ENCODE assay signal across 25 cellular contexts in the genomic region with DNA sequence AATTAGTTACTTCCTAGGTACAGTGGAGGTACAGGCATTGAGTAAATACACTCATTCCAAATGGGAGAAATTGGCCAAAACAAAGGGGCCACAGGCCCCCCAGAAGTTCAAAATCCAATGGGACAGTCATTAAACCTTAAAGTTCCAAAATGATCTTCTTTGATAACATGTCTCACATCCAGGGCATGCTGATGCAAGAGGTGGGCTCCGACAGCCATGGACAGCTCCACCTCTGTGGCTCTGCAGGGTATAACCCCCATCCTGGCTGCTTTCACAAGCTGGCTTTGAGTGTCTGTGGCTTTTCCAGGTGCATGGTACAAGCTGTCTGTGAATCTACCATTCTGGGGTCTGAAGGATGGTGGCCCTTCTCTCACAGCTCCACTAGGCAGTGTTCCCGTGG.
"Had no signal": no experiment of that assay in that cellular context is flagged by ENCODE, and none has a peak within 500 bp of the region (broad histone marks: within the 10 kb centered on the region; RNA-seq: fewer than 3 reads in every experiment).

No MANE protein-coding gene starts in this region.

- DNase-seq: colonic mucosa; cortex of kidney; dermis blood vessel endothelial cell; dorsolateral prefrontal cortex; effector CD4-positive, alpha-beta T cell; effector CD8-positive, alpha-beta T cell; effector memory CD4-positive, alpha-beta T cell; effector memory CD8-positive, alpha-beta T cell; endodermal cell; erythroblast; esophagus squamous epithelium; foreskin fibroblast; foreskin keratinocyte; foreskin melanocyte; gastrocnemius medialis; glutamatergic neuron; head of caudate nucleus; heart left ventricle; heart right ventricle had no signal

- H3K27ac ChIP-seq: colonic mucosa, coronary artery, dorsolateral prefrontal cortex, epithelial cell of prostate, esophagus muscularis mucosa, esophagus squamous epithelium, foreskin keratinocyte, gastrocnemius medialis, gastroesophageal sphincter, heart left ventricle, heart right ventricle had no signal

- H3K27me3 ChIP-seq: colonic mucosa, esophagus muscularis mucosa, esophagus squamous epithelium, foreskin keratinocyte, gastrocnemius medialis, gastroesophageal sphincter, heart right ventricle had no signal

- H3K27me3 Mint-ChIP-seq: dendritic cell treated with granulocyte-macrophage colony-stimulating factor and Interleukin-4, amounts not matched to agents 40 ng/mL and 50 ng/mL, for 4 days; effector memory CD8-positive, alpha-beta T cell had no signal

- ATAC-seq: effector memory CD8-positive, alpha-beta T cell; esophagus mucosa; foreskin keratinocyte; gastrocnemius medialis; gastroesophageal sphincter; heart left ventricle; heart right ventricle had no signal

- H3K4me1 ChIP-seq: colonic mucosa, esophagus muscularis mucosa, esophagus squamous epithelium, foreskin keratinocyte, gastrocnemius medialis, gastroesophageal sphincter, heart left ventricle, heart right ventricle had no signal

- H3K36me3 ChIP-seq: colonic mucosa, esophagus muscularis mucosa, esophagus squamous epithelium, gastrocnemius medialis, gastroesophageal sphincter, heart left ventricle, heart right ventricle had no signal

- H3K4me1 Mint-ChIP-seq: endodermal cell had no signal

- H3K4me3 ChIP-seq: colonic mucosa, coronary artery, dorsolateral prefrontal cortex, esophagus muscularis mucosa, esophagus squamous epithelium, gastrocnemius medialis, gastroesophageal sphincter, heart left ventricle, heart right ventricle had no signal

- H3K4me3 Mint-ChIP-seq: dendritic cell treated with granulocyte-macrophage colony-stimulating factor and Interleukin-4, amounts not matched to agents 40 ng/mL and 50 ng/mL, for 4 days; effector memory CD8-positive, alpha-beta T cell; endodermal cell had no signal

- H3K9me3 ChIP-seq: colonic mucosa, esophagus muscularis mucosa, gastrocnemius medialis had no signal

- H3K27ac Mint-ChIP-seq: dendritic cell treated with granulocyte-macrophage colony-stimulating factor and Interleukin-4, amounts not matched to agents 40 ng/mL and 50 ng/mL, for 4 days; effector memory CD8-positive, alpha-beta T cell; endodermal cell had no signal
